Comparison of ENCODE assay signal across 8 cellular contexts in genomic region chr3:118882353-118882947, GRCh38.
DNase-seq lines count a peak whose midpoint lies in the region; ATAC-seq and TF ChIP-seq lines count a peak whose summit lies in the region.

No MANE protein-coding gene starts in this region.

- no peak overlapping the region for H3K4me3 ChIP-seq in DND-41 (ENCODE audit: low read depth in 1 of 2, low read length in 2 of 2)
- H3K4me3 ChIP-seq in heart right ventricle: no peak overlapping the region
- no peak overlapping the region for H3K4me3 ChIP-seq in retinal pigment epithelial cell (ENCODE audit: low read length)

- intact Hi-C loops in heart right ventricle (cut with DNase I): loop anchor here in 8 of 10 donors (1.0 to 10.0 kb wide), 9 partner anchors 152 to 802 kb away; partner anchors contain the start of genes B4GALT4 (in 4 of the 8) and IGSF11 (in 1 of the 8)

- H3K9me3 ChIP-seq in DND-41 (ENCODE audit: insufficient read depth, low read length, severe bottlenecking) (no peaks in the 10 kb centered on the region), heart right ventricle (no peaks in the 10 kb centered on the region)

- H3K36me3 ChIP-seq in DND-41 (ENCODE audit: insufficient read depth, low read length): no peaks in the 10 kb centered on the region
- no peaks in the 10 kb centered on the region for H3K36me3 ChIP-seq in heart right ventricle

- H3K36me3 Mint-ChIP-seq in activated naive CD4-positive, alpha-beta T cell treated with anti-CD3 and anti-CD28 coated beads, Interleukin-2, amount 50 U/mL, for 72 hours: no peaks in the 10 kb centered on the region

- no peaks in the 10 kb centered on the region for H3K79me2 ChIP-seq in DND-41 (ENCODE audit: insufficient read depth, low read length)

- H2AFZ ChIP-seq in DND-41 (ENCODE audit: low read depth, low read length): no peak overlapping the region

- H3K4me1 ChIP-seq in DND-41 (ENCODE audit: insufficient read depth, low read length) (no peaks in the 10 kb centered on the region), heart right ventricle (no peaks in the 10 kb centered on the region)

- H3K9ac ChIP-seq in DND-41 (ENCODE audit: low read depth, low read length): no peak overlapping the region

- H4K20me1 ChIP-seq in DND-41 (ENCODE audit: insufficient read depth, low read length): no peaks in the 10 kb centered on the region

- peak; percentile 86 for TF ChIP-seq CTCF in DND-41 (IDR thresholded peaks at IDR 0.05; ENCODE audit: borderline replicate concordance, extremely low read depth, low read length, poor library complexity, severe bottlenecking)
- peak; percentile 81 for TF ChIP-seq CTCF in LNCAP (IDR thresholded peaks at IDR 0.05)
- peak; percentile 42 to 82 (median 78) for TF ChIP-seq CTCF in heart right ventricle (IDR thresholded peaks at IDR 0.05)
- peak; percentile 80 for TF ChIP-seq CTCF in retinal pigment epithelial cell (conservative IDR thresholded peaks at IDR 0.05; ENCODE audit: low read depth, low read length)

- DNase-seq in DND-41 (peak; percentile 63), heart right ventricle (peak in 1 of 2 donors; percentile 51), retinal pigment epithelial cell (ENCODE audit: low read depth) (peak; percentile 15), amniotic stem cell (lab: John Stamatoyannopoulos, UW) (no peak)
- DNase-seq in activated naive CD4-positive, alpha-beta T cell treated with anti-CD3 and anti-CD28 coated beads, Interleukin-2, amount 50 U/mL, for 72 hours (ENCODE audit: low spot score in 2 of 2): peak in 1 of 2 donors; percentile 64

- no peaks in the 10 kb centered on the region for H3K9me3 Mint-ChIP-seq in activated naive CD4-positive, alpha-beta T cell treated with anti-CD3 and anti-CD28 coated beads, Interleukin-2, amount 50 U/mL, for 72 hours

- H3K4me2 ChIP-seq in DND-41 (ENCODE audit: insufficient read depth, low read length): no peak overlapping the region

- WGBS in heart right ventricle, 2 donors: 63 to 65% methylated on average over 3 of the region's 3 CpGs

- H3K27ac ChIP-seq in DND-41 (ENCODE audit: low read length): no peak overlapping the region
- no peak overlapping the region for H3K27ac ChIP-seq in heart right ventricle

- no peak overlapping the region for H3K27ac Mint-ChIP-seq in activated naive CD4-positive, alpha-beta T cell treated with anti-CD3 and anti-CD28 coated beads, Interleukin-2, amount 50 U/mL, for 72 hours

- H3K27me3 ChIP-seq in DND-41 (ENCODE audit: insufficient read depth, low read length, poor library complexity): peaks cover 3% of the 10 kb centered on the region
- peaks cover 0 to 25% (median 12%) of the 10 kb centered on the region in 7 donors for H3K27me3 ChIP-seq in heart right ventricle

- ATAC-seq in DND-41 (ENCODE audit: insufficient read depth, low read depth): peak; percentile 88
- ATAC-seq in GM21515 (IDR thresholded peaks at IDR 0.05; ENCODE audit: unreplicated experiment): peak; percentile 69
- ATAC-seq in SK-N-SH treated with all-trans-retinoic acid at 6 μM for 48 hours: peak; percentile 88
- peak; percentile 72 to 76 for ATAC-seq in activated naive CD4-positive, alpha-beta T cell treated with anti-CD3 and anti-CD28 coated beads, Interleukin-2, amount 50 U/mL, for 72 hours
- ATAC-seq in heart right ventricle: peak in 7 of 8 donors; percentile 52 to 79 (median 64)

TF ChIP-seq in SK-N-SH treated with all-trans-retinoic acid at 6 μM for 48 hours, 23 proteins besides CTCF, POLR2A, EP300 and RAD21:
- TF ChIP-seq CSDC2 (CRISPR knock-in tag; IDR thresholded peaks at IDR 0.05): no peak
- TF ChIP-seq ARNTL (CRISPR knock-in tag; IDR thresholded peaks at IDR 0.05; ENCODE audit: borderline replicate concordance, low read depth): no peak
- TF ChIP-seq ZC3H10 (CRISPR knock-in tag; IDR thresholded peaks at IDR 0.05): no peak
- no peak for TF ChIP-seq TOX (CRISPR knock-in tag; IDR thresholded peaks at IDR 0.05; ENCODE audit: borderline replicate concordance)
- TF ChIP-seq, protein P1, sequence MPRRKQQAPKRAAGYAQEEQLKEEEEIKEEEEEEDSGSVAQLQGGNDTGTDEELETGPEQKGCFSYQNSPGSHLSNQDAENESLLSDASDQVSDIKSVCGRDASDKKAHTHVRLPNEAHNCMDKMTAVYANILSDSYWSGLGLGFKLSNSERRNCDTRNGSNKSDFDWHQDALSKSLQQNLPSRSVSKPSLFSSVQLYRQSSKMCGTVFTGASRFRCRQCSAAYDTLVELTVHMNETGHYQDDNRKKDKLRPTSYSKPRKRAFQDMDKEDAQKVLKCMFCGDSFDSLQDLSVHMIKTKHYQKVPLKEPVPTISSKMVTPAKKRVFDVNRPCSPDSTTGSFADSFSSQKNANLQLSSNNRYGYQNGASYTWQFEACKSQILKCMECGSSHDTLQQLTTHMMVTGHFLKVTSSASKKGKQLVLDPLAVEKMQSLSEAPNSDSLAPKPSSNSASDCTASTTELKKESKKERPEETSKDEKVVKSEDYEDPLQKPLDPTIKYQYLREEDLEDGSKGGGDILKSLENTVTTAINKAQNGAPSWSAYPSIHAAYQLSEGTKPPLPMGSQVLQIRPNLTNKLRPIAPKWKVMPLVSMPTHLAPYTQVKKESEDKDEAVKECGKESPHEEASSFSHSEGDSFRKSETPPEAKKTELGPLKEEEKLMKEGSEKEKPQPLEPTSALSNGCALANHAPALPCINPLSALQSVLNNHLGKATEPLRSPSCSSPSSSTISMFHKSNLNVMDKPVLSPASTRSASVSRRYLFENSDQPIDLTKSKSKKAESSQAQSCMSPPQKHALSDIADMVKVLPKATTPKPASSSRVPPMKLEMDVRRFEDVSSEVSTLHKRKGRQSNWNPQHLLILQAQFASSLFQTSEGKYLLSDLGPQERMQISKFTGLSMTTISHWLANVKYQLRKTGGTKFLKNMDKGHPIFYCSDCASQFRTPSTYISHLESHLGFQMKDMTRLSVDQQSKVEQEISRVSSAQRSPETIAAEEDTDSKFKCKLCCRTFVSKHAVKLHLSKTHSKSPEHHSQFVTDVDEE (CRISPR knock-in tag; IDR thresholded peaks at IDR 0.05): no peak
- no peak for TF ChIP-seq SNAI2 (CRISPR knock-in tag; IDR thresholded peaks at IDR 0.05)
- no peak for TF ChIP-seq ZNF8 (CRISPR knock-in tag; IDR thresholded peaks at IDR 0.05)
- no peak for TF ChIP-seq RARB (CRISPR knock-in tag; IDR thresholded peaks at IDR 0.05)
- TF ChIP-seq ZNF565 (CRISPR knock-in tag; conservative IDR thresholded peaks at IDR 0.05; ENCODE audit: low read depth): no peak
- no peak for TF ChIP-seq ZNF70 (CRISPR knock-in tag; IDR thresholded peaks at IDR 0.05)
- TF ChIP-seq ISL1 (CRISPR knock-in tag; IDR thresholded peaks at IDR 0.05): no peak
- no peak for TF ChIP-seq GLIS3 (CRISPR knock-in tag; IDR thresholded peaks at IDR 0.05)
- no peak for TF ChIP-seq OSR1 (CRISPR knock-in tag; IDR thresholded peaks at IDR 0.05)
- TF ChIP-seq, protein P2, sequence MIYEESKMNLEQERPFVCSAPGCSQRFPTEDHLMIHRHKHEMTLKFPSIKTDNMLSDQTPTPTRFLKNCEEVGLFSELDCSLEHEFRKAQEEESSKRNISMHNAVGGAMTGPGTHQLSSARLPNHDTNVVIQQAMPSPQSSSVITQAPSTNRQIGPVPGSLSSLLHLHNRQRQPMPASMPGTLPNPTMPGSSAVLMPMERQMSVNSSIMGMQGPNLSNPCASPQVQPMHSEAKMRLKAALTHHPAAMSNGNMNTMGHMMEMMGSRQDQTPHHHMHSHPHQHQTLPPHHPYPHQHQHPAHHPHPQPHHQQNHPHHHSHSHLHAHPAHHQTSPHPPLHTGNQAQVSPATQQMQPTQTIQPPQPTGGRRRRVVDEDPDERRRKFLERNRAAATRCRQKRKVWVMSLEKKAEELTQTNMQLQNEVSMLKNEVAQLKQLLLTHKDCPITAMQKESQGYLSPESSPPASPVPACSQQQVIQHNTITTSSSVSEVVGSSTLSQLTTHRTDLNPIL (CRISPR knock-in tag; IDR thresholded peaks at IDR 0.05; ENCODE audit: low read depth): no peak
- TF ChIP-seq, protein P3, sequence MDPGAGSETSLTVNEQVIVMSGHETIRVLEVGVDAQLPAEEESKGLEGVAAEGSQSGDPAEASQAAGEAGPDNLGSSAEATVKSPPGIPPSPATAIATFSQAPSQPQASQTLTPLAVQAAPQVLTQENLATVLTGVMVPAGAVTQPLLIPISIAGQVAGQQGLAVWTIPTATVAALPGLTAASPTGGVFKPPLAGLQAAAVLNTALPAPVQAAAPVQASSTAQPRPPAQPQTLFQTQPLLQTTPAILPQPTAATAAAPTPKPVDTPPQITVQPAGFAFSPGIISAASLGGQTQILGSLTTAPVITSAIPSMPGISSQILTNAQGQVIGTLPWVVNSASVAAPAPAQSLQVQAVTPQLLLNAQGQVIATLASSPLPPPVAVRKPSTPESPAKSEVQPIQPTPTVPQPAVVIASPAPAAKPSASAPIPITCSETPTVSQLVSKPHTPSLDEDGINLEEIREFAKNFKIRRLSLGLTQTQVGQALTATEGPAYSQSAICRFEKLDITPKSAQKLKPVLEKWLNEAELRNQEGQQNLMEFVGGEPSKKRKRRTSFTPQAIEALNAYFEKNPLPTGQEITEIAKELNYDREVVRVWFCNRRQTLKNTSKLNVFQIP (CRISPR knock-in tag; IDR thresholded peaks at IDR 0.05; ENCODE audit: borderline replicate concordance, low read depth): no peak
- TF ChIP-seq, protein P4, sequence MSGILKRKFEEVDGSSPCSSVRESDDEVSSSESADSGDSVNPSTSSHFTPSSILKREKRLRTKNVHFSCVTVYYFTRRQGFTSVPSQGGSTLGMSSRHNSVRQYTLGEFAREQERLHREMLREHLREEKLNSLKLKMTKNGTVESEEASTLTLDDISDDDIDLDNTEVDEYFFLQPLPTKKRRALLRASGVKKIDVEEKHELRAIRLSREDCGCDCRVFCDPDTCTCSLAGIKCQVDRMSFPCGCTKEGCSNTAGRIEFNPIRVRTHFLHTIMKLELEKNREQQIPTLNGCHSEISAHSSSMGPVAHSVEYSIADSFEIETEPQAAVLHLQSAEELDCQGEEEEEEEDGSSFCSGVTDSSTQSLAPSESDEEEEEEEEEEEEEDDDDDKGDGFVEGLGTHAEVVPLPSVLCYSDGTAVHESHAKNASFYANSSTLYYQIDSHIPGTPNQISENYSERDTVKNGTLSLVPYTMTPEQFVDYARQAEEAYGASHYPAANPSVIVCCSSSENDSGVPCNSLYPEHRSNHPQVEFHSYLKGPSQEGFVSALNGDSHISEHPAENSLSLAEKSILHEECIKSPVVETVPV (CRISPR knock-in tag; IDR thresholded peaks at IDR 0.05): no peak
- no peak for TF ChIP-seq ZFP3 (CRISPR knock-in tag; IDR thresholded peaks at IDR 0.05)
TF ChIP-seq in SK-N-SH treated with all-trans-retinoic acid at 6 μM for 48 hours: peak in this region for 0.
